Comparison of ENCODE assay signal across 10 cellular contexts in the genomic region with DNA sequence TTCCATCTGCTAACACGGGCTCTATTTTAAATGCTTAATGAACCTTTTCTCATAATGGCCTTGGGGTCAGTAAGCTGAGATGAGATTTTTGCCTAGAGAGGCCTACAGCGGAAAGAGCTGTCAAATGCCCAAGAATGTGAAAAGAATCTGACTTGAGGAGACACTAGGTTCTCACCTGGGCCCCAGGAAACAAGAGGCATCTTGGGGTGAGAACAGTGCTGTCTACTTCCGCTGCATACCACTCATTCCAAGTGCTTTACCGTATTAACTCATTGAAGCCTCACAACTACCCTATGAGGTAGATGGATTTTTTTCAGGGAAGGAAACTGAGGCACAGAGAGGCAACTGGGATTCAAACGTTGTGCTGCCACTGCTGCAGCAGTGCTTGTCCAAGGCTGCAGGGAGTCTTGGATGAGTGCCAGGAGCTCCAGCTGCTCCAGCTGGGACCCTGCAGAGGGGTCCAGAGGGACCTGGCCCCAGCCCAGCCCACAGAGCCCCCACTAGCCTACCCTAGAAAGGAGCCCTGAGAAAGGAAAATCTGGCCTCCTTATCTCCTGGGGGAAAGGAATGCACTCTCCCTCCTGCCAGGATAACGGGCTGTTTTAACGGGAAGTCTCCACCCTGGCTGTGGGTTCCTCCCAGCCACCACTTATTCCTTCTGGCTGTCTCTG.
A peak's percentile ranks its signal among the peaks of the same experiment; 100 is the strongest.
DNase-seq lines count a peak whose midpoint lies in the region; ATAC-seq, FAIRE-seq and TF ChIP-seq lines count a peak whose summit lies in the region.
"Had no signal": no experiment of that assay in that cellular context is flagged by ENCODE, and none has a peak within 500 bp of the region (broad histone marks: within the 10 kb centered on the region; RNA-seq: fewer than 3 reads in every experiment).

No MANE protein-coding gene starts in this region.

- no peaks in the 10 kb centered on the region for H3K27me3 ChIP-seq in endothelial cell of umbilical vein (ENCODE audit: control insufficient read depth in 2 of 2, insufficient read depth in 2 of 2, low read length in 2 of 2)
- no peaks in the 10 kb centered on the region for H3K27me3 ChIP-seq in parathyroid adenoma (ENCODE audit: control insufficient read depth, insufficient read depth, low read length)

- dilution Hi-C loops in endothelial cell of umbilical vein (cut with MboI; ENCODE audit: extremely low pct_ligation_motif_present, low sequenced_read_pairs), result no loop called here

- H3K4me2 ChIP-seq in endothelial cell of umbilical vein (ENCODE audit: insufficient read depth, low read length) (no peak overlapping the region), parathyroid adenoma (ENCODE audit: low read length) (no peak overlapping the region)

- H3K36me3 ChIP-seq in endothelial cell of umbilical vein (ENCODE audit: control insufficient read depth in 2 of 2, extremely low read depth in 1 of 2, insufficient read depth in 2 of 2, low read length in 2 of 2), result no peaks in the 10 kb centered on the region
- H3K36me3 ChIP-seq in parathyroid adenoma (ENCODE audit: control insufficient read depth, insufficient read depth, low read length), result no peaks in the 10 kb centered on the region

- BruUV-seq in endothelial cell of umbilical vein (replicated peaks; lab: Mats Ljungman, UMichigan), result no TSS peak

- ATAC-seq in HG02973 (IDR thresholded peaks at IDR 0.05; ENCODE audit: unreplicated experiment), result no peak
- ATAC-seq in activated CD4-positive, CD25-positive, alpha-beta regulatory T cell treated with anti-CD3 and anti-CD28 coated beads, Interleukin-2, amount 50 U/mL, for 24 hours, result no peak
- ATAC-seq in GM19324 (IDR thresholded peaks at IDR 0.05; ENCODE audit: low FRiP score, unreplicated experiment), result no peak

- H4K20me1 ChIP-seq in endothelial cell of umbilical vein (replicated peaks; ENCODE audit: control insufficient read depth, extremely low read depth, insufficient read depth, low read length), result no peaks in the 10 kb centered on the region

- H3K9me3 ChIP-seq in endothelial cell of umbilical vein (replicated peaks; ENCODE audit: control insufficient read depth, insufficient read depth, low read length), result no peaks in the 10 kb centered on the region
- no peaks in the 10 kb centered on the region for H3K9me3 ChIP-seq in parathyroid adenoma (ENCODE audit: control insufficient read depth, low read length)

- H3K4me3 ChIP-seq in endothelial cell of umbilical vein (replicated peaks in 1 of 3; ENCODE audit: insufficient read depth in 1 of 3, low read depth in 1 of 3, low read length in 3 of 3) (no peak overlapping the region), parathyroid adenoma (ENCODE audit: low read depth, low read length) (no peak overlapping the region)

- no peak for FAIRE-seq in endothelial cell of umbilical vein (lab: Jason Lieb, UNC)

- POLR2A ChIA-PET in endothelial cell of umbilical vein (lab: Charles Lee), result no interaction called here

- no peak overlapping the region for H3K27ac ChIP-seq in endothelial cell of umbilical vein (ENCODE audit: insufficient read depth, low read depth, low read length)
- peak overlapping the region; percentile 34 for H3K27ac ChIP-seq in parathyroid adenoma

- intact Hi-C loops in endothelial cell of umbilical vein (cut with micrococcal nuclease), result loop anchor here (5.0 kb wide), 2 partner anchors 82 to 233 kb away; a partner anchor contains a TSS

- H2AFZ ChIP-seq in endothelial cell of umbilical vein (ENCODE audit: low read depth, low read length), result no peak overlapping the region
- H2AFZ ChIP-seq in parathyroid adenoma, result no peak overlapping the region

- H3K4me1 ChIP-seq in endothelial cell of umbilical vein (ENCODE audit: control insufficient read depth, extremely low read depth, insufficient read depth, low read length), result peaks cover 19% of the 10 kb centered on the region
- H3K4me1 ChIP-seq in parathyroid adenoma, result peaks cover 40% of the 10 kb centered on the region

- H3K79me2 ChIP-seq in endothelial cell of umbilical vein (ENCODE audit: control insufficient read depth, insufficient read depth, low read length) (no peaks in the 10 kb centered on the region), parathyroid adenoma (no peaks in the 10 kb centered on the region)

- no peaks in the 10 kb centered on the region for H3K9me1 ChIP-seq in endothelial cell of umbilical vein (replicated peaks; ENCODE audit: control insufficient read depth, extremely low read depth, insufficient read depth, low read length)

- TF ChIP-seq POLR2A in endothelial cell of umbilical vein (IDR thresholded peaks at IDR 0.05; ENCODE audit: low read depth, low read length), result no peak

- DNase-seq in EL (peak; percentile 50), NCI-H226 (peak; percentile 93), endothelial cell of umbilical vein (ENCODE audit: low read depth, low spot score) (peak; percentile 24)
- DNase-seq: DMS79; NCI-H510A; stimulated activated CD4-positive, alpha-beta T cell treated with anti-CD3 and anti-CD28 coated beads, Interleukin-2, amount 100 ng/mL, for 24 hours had no signal

- no peak for TF ChIP-seq CTCF in endothelial cell of umbilical vein (IDR thresholded peaks at IDR 0.05; ENCODE audit: extremely low read depth in 1 of 2, insufficient read depth in 1 of 2, low read depth in 1 of 2, low read length in 2 of 2)
- TF ChIP-seq CTCF in parathyroid adenoma (IDR thresholded peaks at IDR 0.05), result no peak

- CTCF ChIA-PET in endothelial cell of umbilical vein (lab: Charles Lee), result no interaction called here

- H3K9ac ChIP-seq in endothelial cell of umbilical vein (replicated peaks; ENCODE audit: extremely low read depth, insufficient read depth, low read length), result no peak overlapping the region
- H3K9ac ChIP-seq in parathyroid adenoma, result no peak overlapping the region

TF ChIP-seq in endothelial cell of umbilical vein, 7 proteins besides CTCF, POLR2A, EP300 and RAD21:
- TF ChIP-seq MYC (IDR thresholded peaks at IDR 0.05; ENCODE audit: low read depth, low read length), result no peak
- no peak for TF ChIP-seq GATA2 (IDR thresholded peaks at IDR 0.05; ENCODE audit: insufficient read depth, insufficient read length, low read depth, low read length)
- no peak for TF ChIP-seq POLR2AphosphoS5 (IDR thresholded peaks at IDR 0.05; ENCODE audit: insufficient read depth, low read depth, low read length)
- TF ChIP-seq JUN (IDR thresholded peaks at IDR 0.05; ENCODE audit: borderline replicate concordance, insufficient read depth, insufficient read length, low read depth), result no peak
- no peak for TF ChIP-seq EZH2 (IDR thresholded peaks at IDR 0.05; ENCODE audit: borderline replicate concordance, low read depth, low read length, severe bottlenecking)
- TF ChIP-seq, protein P1, sequence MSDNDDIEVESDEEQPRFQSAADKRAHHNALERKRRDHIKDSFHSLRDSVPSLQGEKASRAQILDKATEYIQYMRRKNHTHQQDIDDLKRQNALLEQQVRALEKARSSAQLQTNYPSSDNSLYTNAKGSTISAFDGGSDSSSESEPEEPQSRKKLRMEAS (IDR thresholded peaks at IDR 0.05; ENCODE audit: insufficient read depth, insufficient read length), result no peak
- no peak for TF ChIP-seq FOS (IDR thresholded peaks at IDR 0.05; ENCODE audit: borderline replicate concordance, insufficient read depth, low read length)

Comparison
In these comparisons a context has a peak if more than half of its experiments do, and no peak if none do; other contexts are left out.
1. DNase-seq: peak in every context shown above with its lines; median percentile 93 in NCI-H226; 50 in EL; 24 in endothelial cell of umbilical vein.